2 cellular contexts compared by ENCODE assay signal in genomic region chr2:235399895-235400294, GRCh38.
TF ChIP-seq lines count a peak whose summit lies in the region.

No MANE protein-coding gene starts in this region.

TF ChIP-seq in GM23338, 12 proteins besides CTCF, POLR2A, EP300 and RAD21 (continued from another document):
- TF ChIP-seq REST (IDR thresholded peaks at IDR 0.05; ENCODE audit: unreplicated experiment) (no peak), STAT1 (IDR thresholded peaks at IDR 0.05; ENCODE audit: unreplicated experiment) (no peak), NANOG (IDR thresholded peaks at IDR 0.05; ENCODE audit: borderline replicate concordance) (peak; percentile 44; the same call in 1 of the 2 replicates)

TF ChIP-seq in WTC11, 78 proteins besides CTCF, POLR2A, EP300 and RAD21 (continued from another document):
- TF ChIP-seq AR (CRISPR knock-in tag; IDR thresholded peaks at IDR 0.05) (no peak), ZNF317 (CRISPR knock-in tag; IDR thresholded peaks at IDR 0.05; ENCODE audit: borderline replicate concordance, low read depth) (no peak), ATF6 (CRISPR knock-in tag; IDR thresholded peaks at IDR 0.05) (no peak), ETV6 (CRISPR knock-in tag; IDR thresholded peaks at IDR 0.05) (no peak), ZNF425 (CRISPR knock-in tag; conservative IDR thresholded peaks at IDR 0.05) (no peak), TEAD4 (CRISPR knock-in tag; IDR thresholded peaks at IDR 0.05) (no peak), ZNF532 (CRISPR knock-in tag; IDR thresholded peaks at IDR 0.05; ENCODE audit: borderline replicate concordance) (no peak), CBFB (CRISPR knock-in tag; IDR thresholded peaks at IDR 0.05; ENCODE audit: low read depth) (no peak), SOX15 (CRISPR knock-in tag; IDR thresholded peaks at IDR 0.05) (no peak), FOXJ3 (CRISPR knock-in tag; IDR thresholded peaks at IDR 0.05; ENCODE audit: borderline replicate concordance) (no peak), ARID4B (CRISPR knock-in tag; IDR thresholded peaks at IDR 0.05; ENCODE audit: borderline replicate concordance) (no peak)
TF ChIP-seq in WTC11: peak in this region for 0.
